ENCODE assay signal across 17 cellular contexts in the genomic region with DNA sequence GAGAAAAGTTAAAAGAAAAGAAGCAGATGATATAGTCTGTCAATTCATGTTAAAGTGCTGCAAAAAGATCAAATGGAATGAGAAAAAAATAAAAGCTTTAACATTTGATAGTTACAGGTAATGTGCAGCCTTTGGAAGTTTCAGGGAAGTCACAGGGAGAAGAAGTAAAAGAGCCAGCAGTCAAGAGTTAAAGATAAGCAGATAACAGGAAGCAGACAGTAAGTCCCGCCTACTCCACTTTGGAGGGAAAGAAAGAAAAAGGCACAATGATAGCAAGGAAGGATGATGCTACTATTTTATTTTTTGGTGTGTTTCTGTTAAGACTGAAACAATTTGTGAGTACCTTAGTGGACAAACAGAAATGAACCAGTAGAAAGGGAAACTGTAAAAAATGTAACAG.
DNase-seq lines count a peak whose midpoint lies in the region; ATAC-seq and TF ChIP-seq lines count a peak whose summit lies in the region.
"Had no signal": no experiment of that assay in that cellular context is flagged by ENCODE, and none has a peak within 500 bp of the region (broad histone marks: within the 10 kb centered on the region; RNA-seq: fewer than 3 reads in every experiment).

No MANE protein-coding gene starts in this region.

- H3K9me3 ChIP-seq in HCT116 (ENCODE audit: control insufficient read depth in 1 of 2, insufficient read depth in 1 of 2, low read depth in 1 of 2, low read length in 2 of 2) (no peaks in the 10 kb centered on the region), mammary epithelial cell (replicated peaks; ENCODE audit: insufficient read depth, low read length) (peaks cover 3% of the 10 kb centered on the region), neuronal stem cell (replicated peaks in 1 of 2; ENCODE audit: control insufficient read depth in 2 of 2, insufficient read depth in 1 of 2, low read depth in 1 of 2, low read length in 2 of 2) (no peaks in the 10 kb centered on the region)
- H3K9me3 ChIP-seq: SK-N-SH had no signal

- in situ Hi-C loops in mammary epithelial cell (cut with MboI; ENCODE audit: low sequenced_read_pairs in 2 of 2) = no loop called here

- no peaks in the 10 kb centered on the region for H3K9me2 ChIP-seq in HCT116 (ENCODE audit: insufficient read depth)
- H3K9me2 ChIP-seq: SK-N-SH had no signal

- TF ChIP-seq RAD21 in HCT116 (IDR thresholded peaks at IDR 0.05; ENCODE audit: low read depth) = no peak

- no peak overlapping the region for H3K4ac ChIP-seq in neuronal stem cell (ENCODE audit: low read length)

- no peak for DNase-seq in HCT116 (ENCODE audit: low read depth, low spot score)
- peak; percentile 55 for DNase-seq in OCI-M1 (lab: John Stamatoyannopoulos, UW)
- no peak for DNase-seq in mammary epithelial cell
- DNase-seq in neuronal stem cell (ENCODE audit: low spot score) = no peak
- no peak for DNase-seq in dorsolateral prefrontal cortex
- no peak for DNase-seq in HPDE6-E6E7 (ENCODE audit: extremely low spot score)
- DNase-seq: CD8-positive, alpha-beta memory T cell; H7; NCI-H1092 treated with DMSO at 0.1 percent for 48 hours; NCI-H1694; NCI-H2107; NCI-H69; NK-92 treated with Interleukin-12 subunit alpha and Interleukin-12 subunit beta, amount 100 ng/mL, for 24 hours; PC-9; Right ventricle myocardium superior; SK-N-SH had no signal

- TF ChIP-seq CTCF in HCT116 (IDR thresholded peaks at IDR 0.05 in 2 of 3, conservative IDR thresholded peaks at IDR 0.05 in 1 of 3; ENCODE audit: borderline replicate concordance in 1 of 3, insufficient read depth in 1 of 3, low read depth in 2 of 3, low read length in 2 of 3) = no peak
- no peak for TF ChIP-seq CTCF in mammary epithelial cell (conservative IDR thresholded peaks at IDR 0.05 in 1 of 2, IDR thresholded peaks at IDR 0.05 in 1 of 2; ENCODE audit: extremely low read depth in 1 of 2, insufficient read depth in 1 of 2, low read depth in 1 of 2, low read length in 2 of 2)
- no peak for TF ChIP-seq CTCF in dorsolateral prefrontal cortex (IDR thresholded peaks at IDR 0.05 in 54 of 56, conservative IDR thresholded peaks at IDR 0.05 in 2 of 56; ENCODE audit: low read depth in 1 of 56, partially characterized antibody in 56 of 56)

- H3K4me1 ChIP-seq in HCT116 (ENCODE audit: control insufficient read depth in 1 of 2, insufficient read depth in 2 of 2, low read length in 2 of 2) = peaks cover 36 to 61% of the 10 kb centered on the region in 2 experiments
- peaks cover 9% of the 10 kb centered on the region for H3K4me1 ChIP-seq in mammary epithelial cell (ENCODE audit: insufficient read depth, low read length)
- H3K4me1 ChIP-seq in neuronal stem cell (ENCODE audit: control insufficient read depth in 2 of 2, insufficient read depth in 1 of 2, low read depth in 1 of 2, low read length in 2 of 2) = peaks cover 0 to 6% of the 10 kb centered on the region in 2 donors

- H3K36me3 ChIP-seq in HCT116 (ENCODE audit: control insufficient read depth in 1 of 2, insufficient read depth in 2 of 2, low read length in 2 of 2) (no peaks in the 10 kb centered on the region), mammary epithelial cell (ENCODE audit: insufficient read depth, low read length) (no peaks in the 10 kb centered on the region), neuronal stem cell (replicated peaks in 1 of 2; ENCODE audit: control insufficient read depth in 2 of 2, insufficient read depth in 2 of 2, low read length in 2 of 2) (no peaks in the 10 kb centered on the region)

- H3K9ac ChIP-seq in HCT116 (ENCODE audit: low read length) = peak overlapping the region; percentile 4; the same call in 1 of the 2 replicates
- no peak overlapping the region for H3K9ac ChIP-seq in mammary epithelial cell (ENCODE audit: insufficient read depth, low read length)
- H3K9ac ChIP-seq in neuronal stem cell (ENCODE audit: low read depth, low read length, poor library complexity) = no peak overlapping the region
- H3K9ac ChIP-seq: SK-N-SH had no signal

- RAD21 ChIA-PET in HCT116 (lab: Charles Lee; ENCODE audit: low non-redundant PET in 1 of 2, low total read pairs in 2 of 2, uncharacterized antibody in 2 of 2, unreplicated experiment in 2 of 2) = interaction anchor here in 1 of 2 experiments (0.7 kb wide), 1 partner anchor 8 kb away, joined by 3 read pairs; no protein-coding TSS in a partner anchor

- CTCF ChIA-PET in HCT116 (lab: Charles Lee) = no interaction called here
- CTCF ChIA-PET in mammary epithelial cell (lab: Charles Lee; ENCODE audit: low non-redundant PET) = no interaction called here

- intact Hi-C loops in HCT116 (cut with micrococcal nuclease) = loop anchor here (5.0 kb wide), 4 partner anchors 80 to 835 kb away; a partner anchor contains a TSS
- intact Hi-C loops in mammary epithelial cell (cut with micrococcal nuclease) = loop anchor here (2.0 to 5.0 kb wide), 3 partner anchors 240 to 835 kb away; a partner anchor contains a TSS
- intact Hi-C loops in dorsolateral prefrontal cortex (cut with DNase I) = no loop called here

- H4K8ac ChIP-seq in neuronal stem cell (ENCODE audit: low read depth, low read length) = no peak overlapping the region

- no peaks in the 10 kb centered on the region for H3K27me3 ChIP-seq in HCT116 (ENCODE audit: insufficient read depth, low read length)
- no peaks in the 10 kb centered on the region for H3K27me3 ChIP-seq in mammary epithelial cell (ENCODE audit: insufficient read depth, low read length)
- H3K27me3 ChIP-seq in neuronal stem cell (ENCODE audit: control insufficient read depth in 3 of 3, insufficient read depth in 3 of 3, low read depth in 1 of 3, low read length in 3 of 3) = no peaks in the 10 kb centered on the region
- no peaks in the 10 kb centered on the region for H3K27me3 ChIP-seq in dorsolateral prefrontal cortex

- H4K20me1 ChIP-seq in HCT116 (ENCODE audit: insufficient read depth) (no peaks in the 10 kb centered on the region), mammary epithelial cell (ENCODE audit: insufficient read depth, low read length) (no peaks in the 10 kb centered on the region)

- H4K91ac ChIP-seq in neuronal stem cell (ENCODE audit: low read depth, low read length, poor library complexity) = no peak overlapping the region

- H3K4me3 ChIP-seq in HCT116 (replicated peaks in 1 of 2; ENCODE audit: low read depth in 1 of 2, low read length in 2 of 2) = no peak overlapping the region
- no peak overlapping the region for H3K4me3 ChIP-seq in mammary epithelial cell (replicated peaks in 1 of 3; ENCODE audit: insufficient read depth in 1 of 3, low read depth in 2 of 3, low read length in 3 of 3)
- H3K4me3 ChIP-seq in neuronal stem cell (ENCODE audit: low read length in 2 of 2) = no peak overlapping the region
- no peak overlapping the region for H3K4me3 ChIP-seq in dorsolateral prefrontal cortex
- H3K4me3 ChIP-seq: PC-9 had no signal

- TF ChIP-seq POLR2A in HCT116 (IDR thresholded peaks at IDR 0.05; ENCODE audit: borderline replicate concordance, extremely low read depth, insufficient read depth, insufficient read length) = no peak

- H3K79me1 ChIP-seq in neuronal stem cell (ENCODE audit: low read depth, low read length) = no peaks in the 10 kb centered on the region

- dilution Hi-C loops in mammary epithelial cell (cut with HindIII; ENCODE audit: low sequenced_read_pairs) = loop anchor here (5.0 kb wide), 1 partner anchor 55 kb away; no protein-coding TSS in a partner anchor

- no peak overlapping the region for H2BK120ac ChIP-seq in neuronal stem cell (ENCODE audit: low read depth, low read length)

- H2BK12ac ChIP-seq in neuronal stem cell (ENCODE audit: low read length) = no peak overlapping the region

- no peak overlapping the region for H3K18ac ChIP-seq in neuronal stem cell (ENCODE audit: low read length)

- no peak overlapping the region for H2BK5ac ChIP-seq in neuronal stem cell (ENCODE audit: low read length)

- peak overlapping the region; percentile 99 for H3K27ac ChIP-seq in HCT116 (ENCODE audit: low read depth, low read length)
- H3K27ac ChIP-seq in mammary epithelial cell (ENCODE audit: insufficient read depth, low read depth, low read length) = no peak overlapping the region
- H3K27ac ChIP-seq in neuronal stem cell (replicated peaks; ENCODE audit: low read length) = no peak overlapping the region
- no peak overlapping the region for H3K27ac ChIP-seq in dorsolateral prefrontal cortex

- H2AK5ac ChIP-seq in neuronal stem cell (ENCODE audit: low read depth, low read length) = no peak overlapping the region

- ATAC-seq in HCT116 (no peak), HG03460 (IDR thresholded peaks at IDR 0.05; ENCODE audit: unreplicated experiment) (no peak)

- no peak overlapping the region for H3K23ac ChIP-seq in neuronal stem cell (ENCODE audit: low read depth, low read length, poor library complexity)

- 94% methylated on average over 1 of the region's 1 CpG for WGBS in mammary epithelial cell (ENCODE audit: low coverage, missing lambda C conversion rate)
- WGBS in neuronal stem cell (ENCODE audit: extremely low coverage in 2 of 2, insufficient read length in 2 of 2, insufficient replicate concordance in 1 of 2), 2 donors = no CpG with 5 or more reads among the region's 1 CpG

- H2AFZ ChIP-seq in HCT116 (ENCODE audit: low read depth, low read length, poor library complexity, severe bottlenecking) (no peak overlapping the region), mammary epithelial cell (ENCODE audit: low read depth, low read length) (peak overlapping the region; percentile 0), neuronal stem cell (ENCODE audit: low read length) (peak overlapping the region; percentile 69)
- H2AFZ ChIP-seq: PC-9 had no signal

- POLR2A ChIA-PET in HCT116 (lab: Charles Lee) = interaction anchor here (1.1 to 2.8 kb wide), 2 partner anchors 36 to 405 kb away, joined by 3 to 38 read pairs; no protein-coding TSS in a partner anchor

- BruUV-seq in HCT116 (replicated peaks; lab: Mats Ljungman, UMichigan) = no TSS peak
- BruUV-seq in mammary epithelial cell (replicated peaks; lab: Mats Ljungman, UMichigan) = no TSS peak

- H3K4me2 ChIP-seq in HCT116 (ENCODE audit: low read length) (peak overlapping the region; percentile 35; the same call in 1 of the 2 replicates), mammary epithelial cell (ENCODE audit: insufficient read depth, low read depth, low read length) (no peak overlapping the region), neuronal stem cell (ENCODE audit: insufficient read depth, low read length, poor library complexity, severe bottlenecking) (no peak overlapping the region)
- H3K4me2 ChIP-seq: PC-9, SK-N-SH had no signal

- H3K79me2 ChIP-seq in HCT116 (ENCODE audit: insufficient read depth, low read length) (no peaks in the 10 kb centered on the region), mammary epithelial cell (ENCODE audit: insufficient read depth, low read length) (no peaks in the 10 kb centered on the region)

- no peak overlapping the region for H3K14ac ChIP-seq in neuronal stem cell (ENCODE audit: low read length)

- no peak overlapping the region for H2BK15ac ChIP-seq in neuronal stem cell (ENCODE audit: low read length)

TF ChIP-seq in HCT116, 20 proteins besides CTCF, POLR2A, EP300 and RAD21 (continues in another document):
- 0 out of 2 replicates have a peak, but pooled peaks have one; percentile 36 for TF ChIP-seq CBX3 (IDR thresholded peaks at IDR 0.05; ENCODE audit: low read depth)
- TF ChIP-seq, protein P1, sequence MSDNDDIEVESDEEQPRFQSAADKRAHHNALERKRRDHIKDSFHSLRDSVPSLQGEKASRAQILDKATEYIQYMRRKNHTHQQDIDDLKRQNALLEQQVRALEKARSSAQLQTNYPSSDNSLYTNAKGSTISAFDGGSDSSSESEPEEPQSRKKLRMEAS (IDR thresholded peaks at IDR 0.05) = peak; percentile 44; the same call in 1 of the 2 replicates

Comparison
In these comparisons a context has a peak if more than half of its experiments do, and no peak if none do; other contexts are left out.
1. intact Hi-C loops: an anchor here in HCT116 (5.0 kb wide) and mammary epithelial cell (2.0 to 5.0 kb wide); none called in dorsolateral prefrontal cortex.